Comparison of ENCODE assay signal across 8 cellular contexts in genomic region chr9:131776473-131776872, GRCh38. TPM values are rescaled to one million over a fixed set of nuclear protein-coding genes. Genes with fewer than 3 reads are reported as not detected.
DNase-seq lines count a peak whose midpoint lies in the region.

No MANE protein-coding gene starts in this region.

- CTCF ChIA-PET in activated CD4-positive, alpha-beta memory T cell treated with anti-CD3 and anti-CD28 coated beads for 36 hours (lab: Charles Lee), result no interaction called here

- peaks cover 19% of the 10 kb centered on the region for H3K27me3 Mint-ChIP-seq in activated CD4-positive, alpha-beta memory T cell treated with anti-CD3 and anti-CD28 coated beads for 36 hours

- POLR2A ChIA-PET in activated CD4-positive, alpha-beta memory T cell treated with anti-CD3 and anti-CD28 coated beads for 36 hours (lab: Charles Lee), result no interaction called here

- H3K27ac Mint-ChIP-seq in activated CD4-positive, alpha-beta memory T cell treated with anti-CD3 and anti-CD28 coated beads for 36 hours, result no peak overlapping the region

- intact Hi-C loops in activated CD4-positive, alpha-beta memory T cell treated with anti-CD3 and anti-CD28 coated beads for 36 hours (cut with micrococcal nuclease), result no loop called here

- H3K4me3 Mint-ChIP-seq in activated CD4-positive, alpha-beta memory T cell treated with anti-CD3 and anti-CD28 coated beads for 36 hours, result no peak overlapping the region

- H3K36me3 Mint-ChIP-seq in activated CD4-positive, alpha-beta memory T cell treated with anti-CD3 and anti-CD28 coated beads for 36 hours, result no peaks in the 10 kb centered on the region

- peaks cover 10% of the 10 kb centered on the region for H3K4me1 Mint-ChIP-seq in activated CD4-positive, alpha-beta memory T cell treated with anti-CD3 and anti-CD28 coated beads for 36 hours (ENCODE audit: low read depth)

- H3K9me3 Mint-ChIP-seq in activated CD4-positive, alpha-beta memory T cell treated with anti-CD3 and anti-CD28 coated beads for 36 hours, result no peaks in the 10 kb centered on the region

- DNase-seq in AML-193 (lab: John Stamatoyannopoulos, UW), result peak; percentile 20 to 24
- DNase-seq in HUDEP-2 (lab: John Stamatoyannopoulos, UW; ENCODE audit: unreplicated experiment in 76 of 76), result peak in 40 of 76 experiments; percentile 1 to 47 (median 14)
- peak; percentile 59 for DNase-seq in activated CD4-positive, alpha-beta memory T cell treated with anti-CD3 and anti-CD28 coated beads for 36 hours
- DNase-seq in islet precursor cell, result peak; percentile 88
- DNase-seq in pons (ENCODE audit: low spot score), result no peak
- DNase-seq in H4 (ENCODE audit: low spot score), result no peak
- no peak for DNase-seq in NCI-H2029 (lab: John Stamatoyannopoulos, UW)
- no peak for DNase-seq in NCI-H1105 treated with DMSO at 0.1 percent for 48 hours (lab: John Stamatoyannopoulos, UW)

RNA-seq across cellular contexts. Expression of gene RAPGEF1, which starts 36.6 kb away (rescaled TPM):
- total RNA-seq in activated CD4-positive, alpha-beta memory T cell treated with anti-CD3 and anti-CD28 coated beads for 36 hours, result 10 to 100 TPM; 91.9 to 92.3 TPM
- 7.5 and 9.7 TPM in 2 replicates for total RNA-seq in H4 (2014; rRNA removed; shearing (Covaris generic))

Comparison
In these comparisons a context has a peak if more than half of its experiments do, and no peak if none do; other contexts are left out.
1. DNase-seq: peak in AML-193 (2 of 2), HUDEP-2 (40 of 76), activated CD4-positive, alpha-beta memory T cell treated with anti-CD3 and anti-CD28 coated beads for 36 hours (single experiment) and islet precursor cell (single experiment); none in pons (single experiment), H4 (single experiment), NCI-H2029 (single experiment) and NCI-H1105 treated with DMSO at 0.1 percent for 48 hours (single experiment).